In genomic region chr15:82307714-82308081, GRCh38 we compare ENCODE assay signal across 16 cellular contexts. TPM values are rescaled to one million over a fixed set of nuclear protein-coding genes. Genes with fewer than 3 reads are reported as not detected.
A peak's percentile ranks its signal among the peaks of the same experiment; 100 is the strongest.
DNase-seq lines count a peak whose midpoint lies in the region; ATAC-seq and TF ChIP-seq lines count a peak whose summit lies in the region.
"Had no signal": no experiment of that assay in that cellular context is flagged by ENCODE, and none has a peak within 500 bp of the region (broad histone marks: within the 10 kb centered on the region; RNA-seq: fewer than 3 reads in every experiment).

No MANE protein-coding gene starts in this region.

- TF ChIP-seq CTCF in GM10248 (IDR thresholded peaks at IDR 0.05; ENCODE audit: control extremely low read depth, extremely low read depth, low read depth, missing control alignments), result no peak
- TF ChIP-seq CTCF in RWPE2 (IDR thresholded peaks at IDR 0.05; ENCODE audit: poor library complexity, severe bottlenecking), result no peak
- no peak for TF ChIP-seq CTCF in esophagus muscularis mucosa (IDR thresholded peaks at IDR 0.05)
- no peak for TF ChIP-seq CTCF in type B pancreatic cell (conservative IDR thresholded peaks at IDR 0.05)

- H3K4me1 ChIP-seq in RWPE2 (ENCODE audit: insufficient read depth, poor library complexity, severe bottlenecking), result no peaks in the 10 kb centered on the region
- no peaks in the 10 kb centered on the region for H3K4me1 ChIP-seq in esophagus muscularis mucosa
- no peaks in the 10 kb centered on the region for H3K4me1 ChIP-seq in naive thymus-derived CD4-positive, alpha-beta T cell (ENCODE audit: control insufficient read depth in 2 of 2, insufficient read depth in 2 of 2, low read length in 2 of 2)
- H3K4me1 ChIP-seq: BLaER1, HAP-1 had no signal

- peaks cover 7% of the 10 kb centered on the region for H3K27me3 Mint-ChIP-seq in type B pancreatic cell
- peaks cover 0 to 16% (median 0%) of the 10 kb centered on the region in 5 donors for H3K27me3 Mint-ChIP-seq in naive thymus-derived CD4-positive, alpha-beta T cell
- no peaks in the 10 kb centered on the region for H3K27me3 Mint-ChIP-seq in activated naive CD8-positive, alpha-beta T cell treated with anti-CD3 and anti-CD28 coated beads for 36 hours

- ATAC-seq in RWPE2 (ENCODE audit: low read depth), result no peak
- no peak for ATAC-seq in naive thymus-derived CD4-positive, alpha-beta T cell

- no peaks in the 10 kb centered on the region for H3K9me3 ChIP-seq in RWPE2 (ENCODE audit: severe bottlenecking)
- peaks cover 0 to 5% (median 2%) of the 10 kb centered on the region in 4 donors for H3K9me3 ChIP-seq in esophagus muscularis mucosa
- no peaks in the 10 kb centered on the region for H3K9me3 ChIP-seq in naive thymus-derived CD4-positive, alpha-beta T cell (ENCODE audit: control insufficient read depth in 2 of 3, low read length in 3 of 3)

- CTCF ChIA-PET in GM10248 (lab: Yijun Ruan, JAX), result interaction anchor here (1.0 to 1.8 kb wide), 3 partner anchors 10 to 27 kb away, joined by 3 to 6 read pairs (median 3); no protein-coding TSS in a partner anchor
- CTCF ChIA-PET in naive thymus-derived CD4-positive, alpha-beta T cell (lab: Charles Lee), result no interaction called here

- H3K36me3 Mint-ChIP-seq in type B pancreatic cell, result no peaks in the 10 kb centered on the region
- peaks cover 0 to 21% (median 7%) of the 10 kb centered on the region in 5 donors for H3K36me3 Mint-ChIP-seq in naive thymus-derived CD4-positive, alpha-beta T cell
- H3K36me3 Mint-ChIP-seq in activated naive CD8-positive, alpha-beta T cell treated with anti-CD3 and anti-CD28 coated beads for 36 hours, result peaks cover 8% of the 10 kb centered on the region

- WGBS in esophagus muscularis mucosa, result 86% methylated on average over 7 of the region's 8 CpGs

- DNase-seq in GM10248 (ENCODE audit: extremely low spot score), result peak; percentile 1
- peak; percentile 23 for DNase-seq in RWPE2 (ENCODE audit: low spot score)
- DNase-seq in esophagus muscularis mucosa (ENCODE audit: extremely low spot score), result peak; percentile 45
- peak; percentile 16 for DNase-seq in type B pancreatic cell (ENCODE audit: extremely low spot score, unreplicated experiment)
- no peak for DNase-seq in naive thymus-derived CD4-positive, alpha-beta T cell
- no peak for DNase-seq in COLO829 (ENCODE audit: low spot score)
- DNase-seq in activated naive CD8-positive, alpha-beta T cell treated with anti-CD3 and anti-CD28 coated beads for 36 hours, result no peak
- DNase-seq: 8988T; AML-193; Calu3; CD8-positive, alpha-beta memory T cell; DMS 273 treated with DMSO at 0.1 percent for 48 hours; GOT3; HFFc6 had no signal

- no peak overlapping the region for H3K27ac ChIP-seq in RWPE2 (ENCODE audit: poor library complexity, severe bottlenecking)
- no peak overlapping the region for H3K27ac ChIP-seq in esophagus muscularis mucosa (replicated peaks in 1 of 4)
- H3K27ac ChIP-seq in naive thymus-derived CD4-positive, alpha-beta T cell (ENCODE audit: low read depth, low read length), result no peak overlapping the region
- H3K27ac ChIP-seq: BLaER1 had no signal

- H3K4me1 Mint-ChIP-seq in type B pancreatic cell (ENCODE audit: unreplicated experiment), result no peaks in the 10 kb centered on the region
- peaks cover 0 to 9% (median 4%) of the 10 kb centered on the region in 7 donors for H3K4me1 Mint-ChIP-seq in naive thymus-derived CD4-positive, alpha-beta T cell
- H3K4me1 Mint-ChIP-seq in activated naive CD8-positive, alpha-beta T cell treated with anti-CD3 and anti-CD28 coated beads for 36 hours, result no peaks in the 10 kb centered on the region

- no peak for TF ChIP-seq POLR2A in esophagus muscularis mucosa (IDR thresholded peaks at IDR 0.05; ENCODE audit: low read depth)

- TF ChIP-seq EP300 in esophagus muscularis mucosa (IDR thresholded peaks at IDR 0.05), result no peak

- H3K9me3 Mint-ChIP-seq in type B pancreatic cell, result no peaks in the 10 kb centered on the region
- H3K9me3 Mint-ChIP-seq in naive thymus-derived CD4-positive, alpha-beta T cell, result peaks cover 0 to 12% (median 5%) of the 10 kb centered on the region in 11 donors
- H3K9me3 Mint-ChIP-seq in activated naive CD8-positive, alpha-beta T cell treated with anti-CD3 and anti-CD28 coated beads for 36 hours, result peaks cover 3% of the 10 kb centered on the region

- POLR2A ChIA-PET in GM10248 (lab: Yijun Ruan, JAX), result no interaction called here
- POLR2A ChIA-PET in naive thymus-derived CD4-positive, alpha-beta T cell (lab: Charles Lee), result interaction anchor here (0.7 kb wide), 1 partner anchor 12 kb away, joined by 3 read pairs; no protein-coding TSS in a partner anchor

- intact Hi-C loops in esophagus muscularis mucosa (cut with DNase I), result no loop called here
- intact Hi-C loops in naive thymus-derived CD4-positive, alpha-beta T cell (cut with micrococcal nuclease), result no loop called here

- H3K4me3 Mint-ChIP-seq in type B pancreatic cell, result no peak overlapping the region
- no peak overlapping the region for H3K4me3 Mint-ChIP-seq in naive thymus-derived CD4-positive, alpha-beta T cell
- H3K4me3 Mint-ChIP-seq in activated naive CD8-positive, alpha-beta T cell treated with anti-CD3 and anti-CD28 coated beads for 36 hours, result no peak overlapping the region
- H3K4me3 Mint-ChIP-seq: CD8-positive, alpha-beta memory T cell; HFFc6 had no signal

- H3K4me3 ChIP-seq in RWPE2 (ENCODE audit: severe bottlenecking), result no peak overlapping the region
- H3K4me3 ChIP-seq in esophagus muscularis mucosa, result no peak overlapping the region
- no peak overlapping the region for H3K4me3 ChIP-seq in naive thymus-derived CD4-positive, alpha-beta T cell (ENCODE audit: low read length)
- H3K4me3 ChIP-seq: BLaER1, HAP-1 had no signal

- no peaks in the 10 kb centered on the region for H3K27me3 ChIP-seq in RWPE2 (ENCODE audit: insufficient read depth, poor library complexity, severe bottlenecking)
- no peaks in the 10 kb centered on the region for H3K27me3 ChIP-seq in esophagus muscularis mucosa
- H3K27me3 ChIP-seq in naive thymus-derived CD4-positive, alpha-beta T cell (ENCODE audit: control insufficient read depth in 2 of 2, insufficient read depth in 2 of 2, low read length in 2 of 2), result no peaks in the 10 kb centered on the region
- H3K27me3 ChIP-seq: BLaER1 had no signal

- H3K36me3 ChIP-seq in RWPE2 (ENCODE audit: low read depth) (no peaks in the 10 kb centered on the region), esophagus muscularis mucosa (no peaks in the 10 kb centered on the region)
- no peaks in the 10 kb centered on the region for H3K36me3 ChIP-seq in naive thymus-derived CD4-positive, alpha-beta T cell (ENCODE audit: control insufficient read depth in 2 of 3, insufficient read depth in 3 of 3, low read length in 3 of 3)
- H3K36me3 ChIP-seq: BLaER1, HAP-1 had no signal

- H3K27ac Mint-ChIP-seq in type B pancreatic cell, result no peak overlapping the region
- no peak overlapping the region for H3K27ac Mint-ChIP-seq in naive thymus-derived CD4-positive, alpha-beta T cell
- H3K27ac Mint-ChIP-seq in activated naive CD8-positive, alpha-beta T cell treated with anti-CD3 and anti-CD28 coated beads for 36 hours, result no peak overlapping the region
- H3K27ac Mint-ChIP-seq: HFFc6 had no signal

RNA-seq across cellular contexts. Expression of gene GOLGA6L10, which starts 41.6 kb away (rescaled TPM):
- total RNA-seq in esophagus muscularis mucosa (1 to 10 TPM in 2 of 4 donors, under 1 TPM in 2; 0.33 to 1.7 (median 0.99) TPM), type B pancreatic cell (ENCODE audit: low replicate concordance) (2.7 and 6.3 TPM in 2 replicates)
- total RNA-seq in naive thymus-derived CD4-positive, alpha-beta T cell, result 1 to 10 TPM in 4 of 5 experiments, under 1 TPM in 1; 0.56 to 3.8 (median 1.8) TPM
- under 1 TPM; 0.04 to 0.62 TPM for polyA plus RNA-seq in naive thymus-derived CD4-positive, alpha-beta T cell
- total RNA-seq in activated naive CD8-positive, alpha-beta T cell treated with anti-CD3 and anti-CD28 coated beads for 36 hours, result 1 to 10 TPM; 1.1 to 1.3 TPM

RNA-seq across cellular contexts. Expression of gene SAXO2, which starts 45.1 kb away (rescaled TPM):
- total RNA-seq in esophagus muscularis mucosa (1 to 10 TPM in 2 of 4 donors, under 1 TPM in 1, not detected in 1; 0.39 to 1.7 (median 1.3) TPM), type B pancreatic cell (ENCODE audit: low replicate concordance) (2.4 and 5.8 TPM in 2 replicates)
- 1 to 10 TPM in 4 of 5 experiments, not detected in 1; 1.1 to 6.4 (median 2.5) TPM for total RNA-seq in naive thymus-derived CD4-positive, alpha-beta T cell
- polyA plus RNA-seq in naive thymus-derived CD4-positive, alpha-beta T cell, result under 1 TPM in 1 of 2 donors, not detected in 1; 0.25 TPM
- total RNA-seq in activated naive CD8-positive, alpha-beta T cell treated with anti-CD3 and anti-CD28 coated beads for 36 hours, result 1 to 10 TPM in 1 of 2 experiments, under 1 TPM in 1; 0.76 to 2.4 TPM

RNA-seq across cellular contexts. Expression of gene EFL1, which starts 45.2 kb away (rescaled TPM):
- total RNA-seq in esophagus muscularis mucosa (10 to 100 TPM; 13.0 to 17.4 (median 13.2) TPM), type B pancreatic cell (ENCODE audit: low replicate concordance) (17.0 and 20.0 TPM in 2 replicates)
- total RNA-seq in naive thymus-derived CD4-positive, alpha-beta T cell, result 10 to 100 TPM in 4 of 5 experiments, 1 to 10 TPM in 1; 9.9 to 27.5 (median 16.6) TPM
- polyA plus RNA-seq in naive thymus-derived CD4-positive, alpha-beta T cell, result 10 to 100 TPM; 14.1 to 21.2 TPM
- 10 to 100 TPM; 23.7 to 25.3 TPM for total RNA-seq in activated naive CD8-positive, alpha-beta T cell treated with anti-CD3 and anti-CD28 coated beads for 36 hours

Comparison
In these comparisons a context has a peak if more than half of its experiments do, and no peak if none do; other contexts are left out.
1. DNase-seq: peak in GM10248 (single experiment), RWPE2 (single experiment), esophagus muscularis mucosa (single experiment) and type B pancreatic cell (single experiment); none in naive thymus-derived CD4-positive, alpha-beta T cell (0 of 9), COLO829 (single experiment) and activated naive CD8-positive, alpha-beta T cell treated with anti-CD3 and anti-CD28 coated beads for 36 hours (single experiment).